In the genomic region with DNA sequence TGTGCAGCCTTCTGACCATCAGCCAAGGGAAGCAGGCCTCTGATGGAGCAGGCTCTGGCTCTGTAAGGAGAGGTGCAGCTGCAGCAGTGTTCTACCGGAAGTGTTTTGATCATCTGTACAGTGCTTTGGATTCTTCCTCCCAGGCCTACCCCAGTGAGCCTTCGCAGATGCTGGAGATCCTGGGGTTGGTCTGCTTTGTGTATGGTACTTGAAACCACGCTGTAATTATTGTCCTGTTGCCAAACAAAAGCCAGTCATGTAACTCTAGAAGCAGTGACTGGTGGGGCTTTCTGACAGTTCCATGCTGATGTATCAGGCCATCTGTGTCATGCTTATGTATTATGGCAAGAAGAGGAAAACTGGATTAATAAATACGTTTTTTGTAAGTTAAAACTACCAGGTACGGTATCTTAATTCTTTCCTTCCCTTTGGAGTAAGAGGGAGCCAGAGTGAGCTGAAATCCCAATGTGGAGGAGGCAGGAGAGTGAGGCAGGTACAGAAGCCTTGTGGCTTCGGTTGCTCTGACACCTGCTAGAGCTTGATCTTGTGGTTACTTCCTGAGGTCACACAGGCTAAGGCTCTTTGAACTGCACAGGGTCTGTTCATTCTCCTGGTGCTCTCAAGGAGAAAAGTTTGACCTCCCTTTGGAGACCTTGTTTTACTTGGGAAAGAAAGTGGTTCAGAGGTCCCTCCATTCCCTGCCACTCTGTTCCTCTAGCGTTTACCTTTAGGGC, we compare ENCODE assay signal across 14 cellular contexts. TPM values are rescaled to one million over a fixed set of nuclear protein-coding genes. Genes with fewer than 3 reads are reported as not detected.
A peak's percentile ranks its signal among the peaks of the same experiment; 100 is the strongest.
DNase-seq lines count a peak whose midpoint lies in the region; ATAC-seq lines count a peak whose summit lies in the region.
"Had no signal": no experiment of that assay in that cellular context is flagged by ENCODE, and none has a peak within 500 bp of the region (broad histone marks: within the 10 kb centered on the region; RNA-seq: fewer than 3 reads in every experiment).

No MANE protein-coding gene starts in this region.

- H3K27me3 Mint-ChIP-seq in activated CD4-positive, alpha-beta T cell treated with anti-CD3 and anti-CD28 coated beads, Interleukin-2, amount 10 ng/mL, durations not matched to agents 24 days and 14 days = no peaks in the 10 kb centered on the region
- H3K27me3 Mint-ChIP-seq in activated CD4-positive, alpha-beta memory T cell treated with anti-CD3 and anti-CD28 coated beads, Interleukin-2, amount 10 ng/mL, durations not matched to agents 7 days and 5 days = no peaks in the 10 kb centered on the region

- ATAC-seq in HG03039 (IDR thresholded peaks at IDR 0.05; ENCODE audit: unreplicated experiment) = no peak
- ATAC-seq in left lobe of liver = no peak

- H3K27ac ChIP-seq in neuronal stem cell (replicated peaks; ENCODE audit: low read length) = no peak overlapping the region
- H3K27ac ChIP-seq: breast epithelium, esophagus squamous epithelium, transverse colon had no signal

- CTCF ChIA-PET in activated CD4-positive, alpha-beta memory T cell treated with anti-CD3 and anti-CD28 coated beads, Interleukin-2, amount 10 ng/mL, durations not matched to agents 7 days and 5 days (lab: Charles Lee) = interaction anchor here (0.6 to 0.7 kb wide), 2 partner anchors 33 to 211 kb away, joined by 3 read pairs; no protein-coding TSS in a partner anchor

- H3K23ac ChIP-seq in neuronal stem cell (ENCODE audit: low read depth, low read length, poor library complexity) = peak overlapping the region; percentile 35

- no peak overlapping the region for H2BK15ac ChIP-seq in neuronal stem cell (ENCODE audit: low read length)

- H3K27ac Mint-ChIP-seq in activated CD4-positive, alpha-beta T cell treated with anti-CD3 and anti-CD28 coated beads, Interleukin-2, amount 10 ng/mL, durations not matched to agents 24 days and 14 days = peak overlapping the region; percentile 39
- H3K27ac Mint-ChIP-seq in activated CD4-positive, alpha-beta memory T cell treated with anti-CD3 and anti-CD28 coated beads, Interleukin-2, amount 10 ng/mL, durations not matched to agents 7 days and 5 days = peak overlapping the region; percentile 60
- H3K27ac Mint-ChIP-seq: mesothelial cell of epicardium had no signal

- H2BK12ac ChIP-seq in neuronal stem cell (ENCODE audit: low read length) = no peak overlapping the region

- no peaks in the 10 kb centered on the region for H3K27me3 ChIP-seq in neuronal stem cell (ENCODE audit: control insufficient read depth in 3 of 3, insufficient read depth in 3 of 3, low read depth in 1 of 3, low read length in 3 of 3)
- H3K27me3 ChIP-seq: breast epithelium, esophagus squamous epithelium, transverse colon had no signal

- no peak overlapping the region for H3K4me2 ChIP-seq in neuronal stem cell (ENCODE audit: insufficient read depth, low read length, poor library complexity, severe bottlenecking)

- no peaks in the 10 kb centered on the region for H3K9me3 Mint-ChIP-seq in activated CD4-positive, alpha-beta T cell treated with anti-CD3 and anti-CD28 coated beads, Interleukin-2, amount 10 ng/mL, durations not matched to agents 24 days and 14 days
- no peaks in the 10 kb centered on the region for H3K9me3 Mint-ChIP-seq in activated CD4-positive, alpha-beta memory T cell treated with anti-CD3 and anti-CD28 coated beads, Interleukin-2, amount 10 ng/mL, durations not matched to agents 7 days and 5 days

- no peak overlapping the region for H3K4me3 ChIP-seq in neuronal stem cell (ENCODE audit: low read length in 2 of 2)
- H3K4me3 ChIP-seq: breast epithelium, esophagus squamous epithelium, transverse colon had no signal

- no peak overlapping the region for H3K14ac ChIP-seq in neuronal stem cell (ENCODE audit: low read length)

- H3K4me1 Mint-ChIP-seq in activated CD4-positive, alpha-beta T cell treated with anti-CD3 and anti-CD28 coated beads, Interleukin-2, amount 10 ng/mL, durations not matched to agents 24 days and 14 days = peaks cover 37% of the 10 kb centered on the region
- H3K4me1 Mint-ChIP-seq in activated CD4-positive, alpha-beta memory T cell treated with anti-CD3 and anti-CD28 coated beads, Interleukin-2, amount 10 ng/mL, durations not matched to agents 7 days and 5 days = peaks cover 36% of the 10 kb centered on the region

- WGBS in neuronal stem cell (ENCODE audit: extremely low coverage in 2 of 2, insufficient read length in 2 of 2, insufficient replicate concordance in 1 of 2), 2 donors = no CpG with 5 or more reads among the region's 7 CpGs

- intact Hi-C loops in activated CD4-positive, alpha-beta T cell treated with anti-CD3 and anti-CD28 coated beads, Interleukin-2, amount 10 ng/mL, durations not matched to agents 24 days and 14 days (cut with micrococcal nuclease) = no loop called here

- peaks cover 7 to 71% of the 10 kb centered on the region in 2 donors for H3K36me3 ChIP-seq in neuronal stem cell (replicated peaks in 1 of 2; ENCODE audit: control insufficient read depth in 2 of 2, insufficient read depth in 2 of 2, low read length in 2 of 2)
- H3K36me3 ChIP-seq: breast epithelium, transverse colon had no signal

- POLR2A ChIA-PET in activated CD4-positive, alpha-beta memory T cell treated with anti-CD3 and anti-CD28 coated beads, Interleukin-2, amount 10 ng/mL, durations not matched to agents 7 days and 5 days (lab: Charles Lee) = no interaction called here

- peaks cover 0 to 6% of the 10 kb centered on the region in 2 donors for H3K9me3 ChIP-seq in neuronal stem cell (replicated peaks in 1 of 2; ENCODE audit: control insufficient read depth in 2 of 2, insufficient read depth in 1 of 2, low read depth in 1 of 2, low read length in 2 of 2)
- H3K9me3 ChIP-seq: breast epithelium, esophagus squamous epithelium, transverse colon had no signal

- H2AK5ac ChIP-seq in neuronal stem cell (ENCODE audit: low read depth, low read length) = no peak overlapping the region

- H4K8ac ChIP-seq in neuronal stem cell (ENCODE audit: low read depth, low read length) = no peak overlapping the region

- peaks cover 0 to 4% of the 10 kb centered on the region in 2 donors for H3K4me1 ChIP-seq in neuronal stem cell (ENCODE audit: control insufficient read depth in 2 of 2, insufficient read depth in 1 of 2, low read depth in 1 of 2, low read length in 2 of 2)

- no peak overlapping the region for H3K18ac ChIP-seq in neuronal stem cell (ENCODE audit: low read length)

- no peak overlapping the region for H3K4ac ChIP-seq in neuronal stem cell (ENCODE audit: low read length)

- H4K91ac ChIP-seq in neuronal stem cell (ENCODE audit: low read depth, low read length, poor library complexity) = no peak overlapping the region

- H3K79me1 ChIP-seq in neuronal stem cell (ENCODE audit: low read depth, low read length) = no peaks in the 10 kb centered on the region

- H3K36me3 Mint-ChIP-seq in activated CD4-positive, alpha-beta T cell treated with anti-CD3 and anti-CD28 coated beads, Interleukin-2, amount 10 ng/mL, durations not matched to agents 24 days and 14 days (ENCODE audit: low read depth) = peaks cover 22% of the 10 kb centered on the region
- H3K36me3 Mint-ChIP-seq in activated CD4-positive, alpha-beta memory T cell treated with anti-CD3 and anti-CD28 coated beads, Interleukin-2, amount 10 ng/mL, durations not matched to agents 7 days and 5 days (ENCODE audit: low read depth) = peaks cover 25% of the 10 kb centered on the region

- no peak overlapping the region for H2BK5ac ChIP-seq in neuronal stem cell (ENCODE audit: low read length)

- H2AFZ ChIP-seq in neuronal stem cell (ENCODE audit: low read length) = no peak overlapping the region

- no peak overlapping the region for H3K9ac ChIP-seq in neuronal stem cell (ENCODE audit: low read depth, low read length, poor library complexity)

- no peak overlapping the region for H2BK120ac ChIP-seq in neuronal stem cell (ENCODE audit: low read depth, low read length)

- H3K4me3 Mint-ChIP-seq in activated CD4-positive, alpha-beta T cell treated with anti-CD3 and anti-CD28 coated beads, Interleukin-2, amount 10 ng/mL, durations not matched to agents 24 days and 14 days = peak overlapping the region; percentile 55
- H3K4me3 Mint-ChIP-seq in activated CD4-positive, alpha-beta memory T cell treated with anti-CD3 and anti-CD28 coated beads, Interleukin-2, amount 10 ng/mL, durations not matched to agents 7 days and 5 days = no peak overlapping the region
- H3K4me3 Mint-ChIP-seq: mesothelial cell of epicardium had no signal

- DNase-seq in activated CD4-positive, alpha-beta T cell treated with anti-CD3 and anti-CD28 coated beads, Interleukin-2, amount 10 ng/mL, durations not matched to agents 24 days and 14 days = peak; percentile 71
- no peak for DNase-seq in activated CD4-positive, alpha-beta T cell treated with anti-CD3 and anti-CD28 coated beads, Interleukin-2, amount 50 U/mL, for 1 hour
- DNase-seq in NCI-H2107 (lab: John Stamatoyannopoulos, UW) (peak; percentile 52), neuronal stem cell (ENCODE audit: low spot score) (no peak), left lobe of liver (ENCODE audit: low spot score) (no peak)
- DNase-seq in activated CD4-positive, alpha-beta memory T cell treated with anti-CD3 and anti-CD28 coated beads, Interleukin-2, amount 10 ng/mL, durations not matched to agents 7 days and 5 days = no peak
- DNase-seq in stimulated activated CD4-positive, alpha-beta T cell treated with anti-CD3 and anti-CD28 coated beads, Interleukin-4, amount 100 ng/mL, for 1 hour = no peak
- DNase-seq: esophagus squamous epithelium, OCI-M1, transverse colon had no signal

RNA-seq across cellular contexts. Expression of gene TMEM42, which starts 3.7 kb away (rescaled TPM):
- 11.6 and 13.0 TPM in 2 replicates for total RNA-seq in activated CD4-positive, alpha-beta T cell treated with anti-CD3 and anti-CD28 coated beads, Interleukin-2, amount 10 ng/mL, durations not matched to agents 24 days and 14 days
- 1 to 10 TPM; 9.3 to 9.7 TPM for total RNA-seq in activated CD4-positive, alpha-beta memory T cell treated with anti-CD3 and anti-CD28 coated beads, Interleukin-2, amount 10 ng/mL, durations not matched to agents 7 days and 5 days
- 24.1 TPM for polyA plus RNA-seq in neuronal stem cell (2013, experiment 1 of 2)
- 24.5 TPM for polyA plus RNA-seq in neuronal stem cell (2013, experiment 2 of 2)
- 9.7 TPM for total RNA-seq in left lobe of liver

RNA-seq across cellular contexts. Expression of gene TGM4, which starts 9.0 kb away (rescaled TPM):
- total RNA-seq in activated CD4-positive, alpha-beta T cell treated with anti-CD3 and anti-CD28 coated beads, Interleukin-2, amount 10 ng/mL, durations not matched to agents 24 days and 14 days = not detected in 2 replicates
- not detected for total RNA-seq in activated CD4-positive, alpha-beta memory T cell treated with anti-CD3 and anti-CD28 coated beads, Interleukin-2, amount 10 ng/mL, durations not matched to agents 7 days and 5 days
- polyA plus RNA-seq in neuronal stem cell (2013, experiment 1 of 2) = 0.07 TPM
- polyA plus RNA-seq in neuronal stem cell (2013, experiment 2 of 2) = 0.08 TPM
- not detected for total RNA-seq in left lobe of liver
- total RNA-seq: esophagus squamous epithelium; T-helper 1 cell treated with Interleukin-12 subunit alpha and Interleukin-12 subunit beta and Interleukin-4 antibody, amounts not matched to agents 30 ng/mL and 1 ng/mL, for 36 hours; transverse colon had no signal

Comparison
In these comparisons a context has a peak if more than half of its experiments do, and no peak if none do; other contexts are left out.
1. DNase-seq: peak in activated CD4-positive, alpha-beta T cell treated with anti-CD3 and anti-CD28 coated beads, Interleukin-2, amount 10 ng/mL, durations not matched to agents 24 days and 14 days (single experiment) and NCI-H2107 (single experiment); none in activated CD4-positive, alpha-beta T cell treated with anti-CD3 and anti-CD28 coated beads, Interleukin-2, amount 50 U/mL, for 1 hour (single experiment), activated CD4-positive, alpha-beta memory T cell treated with anti-CD3 and anti-CD28 coated beads, Interleukin-2, amount 10 ng/mL, durations not matched to agents 7 days and 5 days (single experiment), neuronal stem cell (single experiment), stimulated activated CD4-positive, alpha-beta T cell treated with anti-CD3 and anti-CD28 coated beads, Interleukin-4, amount 100 ng/mL, for 1 hour (single experiment) and left lobe of liver (single experiment).